8 cellular contexts compared by ENCODE assay signal in genomic region chr5:123036391-123037103, GRCh38. TPM values are rescaled to one million over a fixed set of nuclear protein-coding genes. Genes with fewer than 3 reads are reported as not detected.
DNase-seq lines count a peak whose midpoint lies in the region; ATAC-seq, FAIRE-seq and TF ChIP-seq lines count a peak whose summit lies in the region.

TSS of gene PPIC (minus strand) at chr5:123036725. CDS start at chr5:123036625, 100 bp downstream.

- intact Hi-C loops in activated CD8-positive, alpha-beta T cell treated with anti-CD3 and anti-CD28 coated beads for 36 hours (cut with micrococcal nuclease), result no loop called here

- FAIRE-seq in urothelium cell line (lab: Jason Lieb, UNC), result no peak

- peaks cover 60% of the 10 kb centered on the region for H3K27me3 Mint-ChIP-seq in activated T-cell treated with anti-CD3 and anti-CD28 coated beads, Interleukin-2, amount 50 U/mL, for 4 hours (ENCODE audit: low read depth)
- H3K27me3 Mint-ChIP-seq in GM23338 (ENCODE audit: insufficient read depth, low read depth, poor library complexity), result peaks cover 42% of the 10 kb centered on the region
- peaks cover 47% of the 10 kb centered on the region for H3K27me3 Mint-ChIP-seq in activated CD8-positive, alpha-beta T cell treated with anti-CD3 and anti-CD28 coated beads for 36 hours

- CTCF ChIA-PET in activated CD8-positive, alpha-beta T cell treated with anti-CD3 and anti-CD28 coated beads for 36 hours (lab: Charles Lee), result no interaction called here

- POLR2A ChIA-PET in activated CD8-positive, alpha-beta T cell treated with anti-CD3 and anti-CD28 coated beads for 36 hours (lab: Charles Lee), result no interaction called here

- H3K27me3 ChIP-seq in GM23338 (ENCODE audit: insufficient read depth) (peaks cover 50% of the 10 kb centered on the region), muscle layer of duodenum (ENCODE audit: low read depth, low read length) (no peaks in the 10 kb centered on the region)

- no peaks in the 10 kb centered on the region for H3K79me2 ChIP-seq in GM23338 (replicated peaks; ENCODE audit: insufficient read depth)

- no peaks in the 10 kb centered on the region; the same call in 1 of the 2 replicates for H4K20me1 ChIP-seq in GM23338 (replicated peaks; ENCODE audit: insufficient read depth)

- no peaks in the 10 kb centered on the region for H3K9me3 Mint-ChIP-seq in activated T-cell treated with anti-CD3 and anti-CD28 coated beads, Interleukin-2, amount 50 U/mL, for 4 hours
- no peaks in the 10 kb centered on the region for H3K9me3 Mint-ChIP-seq in GM23338
- H3K9me3 Mint-ChIP-seq in activated CD8-positive, alpha-beta T cell treated with anti-CD3 and anti-CD28 coated beads for 36 hours, result no peaks in the 10 kb centered on the region

- H3K27ac Mint-ChIP-seq in GM23338, result no peak within 1 kb of the TSS
- H3K27ac Mint-ChIP-seq in activated CD8-positive, alpha-beta T cell treated with anti-CD3 and anti-CD28 coated beads for 36 hours, result no peak within 1 kb of the TSS

- H3K27ac ChIP-seq in GM23338 (ENCODE audit: low read depth) (no peak within 1 kb of the TSS), muscle layer of duodenum (ENCODE audit: low read length) (peak within 1 kb of the TSS; percentile 88)

- H3K9me3 ChIP-seq in muscle layer of duodenum (ENCODE audit: control insufficient read depth in 1 of 2, low read length in 2 of 2), result no peaks in the 10 kb centered on the region

- no peak for DNase-seq in activated T-cell treated with anti-CD3 and anti-CD28 coated beads, Interleukin-2, amount 50 U/mL, for 4 hours
- DNase-seq in activated T-cell treated with anti-CD3 and anti-CD28 coated beads, Interleukin-2, amount 50 U/mL, for 1 hour, result no peak
- DNase-seq in GM23338 (ENCODE audit: low spot score) (peak; percentile 85), NCI-H1048 (lab: John Stamatoyannopoulos, UW) (peak; percentile 27), fibroblast of peridontal ligament (ENCODE audit: extremely low read depth) (peak; percentile 67), urothelium cell line (ENCODE audit: low spot score) (peak; percentile 93)
- DNase-seq in activated CD8-positive, alpha-beta T cell treated with anti-CD3 and anti-CD28 coated beads for 36 hours, result peak; percentile 11

- H2AFZ ChIP-seq in GM23338, result peak within 1 kb of the TSS; percentile 92

- H3K36me3 Mint-ChIP-seq in activated T-cell treated with anti-CD3 and anti-CD28 coated beads, Interleukin-2, amount 50 U/mL, for 4 hours (ENCODE audit: insufficient read depth), result no peaks in the 10 kb centered on the region
- H3K36me3 Mint-ChIP-seq in GM23338 (ENCODE audit: low read depth), result no peaks in the 10 kb centered on the region; the same call in 2 of the 3 replicates
- H3K36me3 Mint-ChIP-seq in activated CD8-positive, alpha-beta T cell treated with anti-CD3 and anti-CD28 coated beads for 36 hours (ENCODE audit: low read depth), result no peaks in the 10 kb centered on the region

- peak; percentile 39 to 52 for ATAC-seq in activated T-cell treated with anti-CD3 and anti-CD28 coated beads, Interleukin-2, amount 50 U/mL, for 4 hours
- ATAC-seq in GM23338, result peak; percentile 78
- peak; percentile 49 for ATAC-seq in activated CD8-positive, alpha-beta T cell treated with anti-CD3 and anti-CD28 coated beads for 36 hours

- H3K9me2 ChIP-seq in GM23338 (ENCODE audit: insufficient read depth), result no peaks in the 10 kb centered on the region

- peaks cover 12% of the 10 kb centered on the region for H3K4me1 Mint-ChIP-seq in activated T-cell treated with anti-CD3 and anti-CD28 coated beads, Interleukin-2, amount 50 U/mL, for 4 hours (ENCODE audit: low read depth)
- H3K4me1 Mint-ChIP-seq in GM23338, result peaks cover 22% of the 10 kb centered on the region
- peaks cover 9% of the 10 kb centered on the region for H3K4me1 Mint-ChIP-seq in activated CD8-positive, alpha-beta T cell treated with anti-CD3 and anti-CD28 coated beads for 36 hours (ENCODE audit: low read depth)

- H3F3A ChIP-seq in GM23338 (replicated peaks; ENCODE audit: low read depth), result no peaks in the 10 kb centered on the region

- H3K4me2 ChIP-seq in GM23338, result peak within 1 kb of the TSS; percentile 97

- no peak for TF ChIP-seq CTCF in GM23338 (conservative IDR thresholded peaks at IDR 0.05; ENCODE audit: low read depth in 2 of 2)
- TF ChIP-seq CTCF in activated CD8-positive, alpha-beta T cell treated with anti-CD3 and anti-CD28 coated beads for 36 hours (IDR thresholded peaks at IDR 0.05), result no peak

- H3K36me3 ChIP-seq in GM23338 (ENCODE audit: insufficient read depth) (no peaks in the 10 kb centered on the region), muscle layer of duodenum (ENCODE audit: control insufficient read depth in 1 of 2, insufficient read depth in 2 of 2, low read length in 2 of 2) (no peaks in the 10 kb centered on the region)

- H3K4me3 ChIP-seq in GM23338 (peak within 1 kb of the TSS; percentile 85), muscle layer of duodenum (ENCODE audit: low read depth in 1 of 2, low read length in 2 of 2) (peak within 1 kb of the TSS; percentile 78 to 89)

- peak within 1 kb of the TSS; percentile 37 for H3K4me3 Mint-ChIP-seq in activated T-cell treated with anti-CD3 and anti-CD28 coated beads, Interleukin-2, amount 50 U/mL, for 4 hours
- peak within 1 kb of the TSS; percentile 84 for H3K4me3 Mint-ChIP-seq in GM23338
- H3K4me3 Mint-ChIP-seq in activated CD8-positive, alpha-beta T cell treated with anti-CD3 and anti-CD28 coated beads for 36 hours, result peak within 1 kb of the TSS; percentile 53

- peaks cover 19% of the 10 kb centered on the region for H3K4me1 ChIP-seq in GM23338 (ENCODE audit: insufficient read depth)
- peaks cover 6 to 7% of the 10 kb centered on the region in 2 donors for H3K4me1 ChIP-seq in muscle layer of duodenum (ENCODE audit: control insufficient read depth in 1 of 2, insufficient read depth in 2 of 2, low read length in 2 of 2)

TF ChIP-seq in GM23338, 12 proteins besides CTCF, POLR2A, EP300 and RAD21 (continues in another document):
- TF ChIP-seq CREB1 (CRISPR knock-in tag; IDR thresholded peaks at IDR 0.05; ENCODE audit: low read depth) (no peak), ZNF114 (CRISPR knock-in tag; IDR thresholded peaks at IDR 0.05) (no peak), NANOG (IDR thresholded peaks at IDR 0.05; ENCODE audit: borderline replicate concordance) (no peak), STAT1 (IDR thresholded peaks at IDR 0.05; ENCODE audit: unreplicated experiment) (no peak), JUNB (IDR thresholded peaks at IDR 0.05; ENCODE audit: unreplicated experiment) (no peak), EZH2 (IDR thresholded peaks at IDR 0.05; ENCODE audit: low read depth, unreplicated experiment) (no peak), POLR2AphosphoS5 (IDR thresholded peaks at IDR 0.05; ENCODE audit: low read depth) (peak; percentile 46)

RNA-seq across cellular contexts. Expression of gene PPIC, which starts in this region (rescaled TPM):
- under 1 TPM in 1 of 3 donors, not detected in 2; 0.18 TPM for total RNA-seq in activated T-cell treated with anti-CD3 and anti-CD28 coated beads, Interleukin-2, amount 50 U/mL, for 4 hours
- 13.9 and 21.3 TPM in 2 replicates for total RNA-seq in GM23338 (2014; rRNA removed; shearing (Covaris generic))
- 19.9 and 21.0 TPM in 2 replicates for polyA plus RNA-seq in GM23338 (2016; fragmentation: Nextera tagmentation; extraction: Ambion mirVana)
- total RNA-seq in activated CD8-positive, alpha-beta T cell treated with anti-CD3 and anti-CD28 coated beads for 36 hours, result not detected

Comparison
In these comparisons a context has a peak if more than half of its experiments do, and no peak if none do; other contexts are left out.
1. RNA of gene PPIC (total RNA-seq): 13.9 to 21.3 TPM in GM23338; 0.18 TPM in activated T-cell treated with anti-CD3 and anti-CD28 coated beads, Interleukin-2, amount 50 U/mL, for 4 hours and not detected in activated CD8-positive, alpha-beta T cell treated with anti-CD3 and anti-CD28 coated beads for 36 hours; every median in the first group is over 10 times any median in the second.
2. Peak in ATAC-seq in activated T-cell treated with anti-CD3 and anti-CD28 coated beads, Interleukin-2, amount 50 U/mL, for 4 hours; RNA of the gene not detected or under 1 TPM.
3. Peak in DNase-seq and ATAC-seq in activated CD8-positive, alpha-beta T cell treated with anti-CD3 and anti-CD28 coated beads for 36 hours; RNA of the gene not detected or under 1 TPM.
4. DNase-seq: peak in GM23338 (single experiment), NCI-H1048 (single experiment), fibroblast of peridontal ligament (single experiment) and urothelium cell line (single experiment); none in activated T-cell treated with anti-CD3 and anti-CD28 coated beads, Interleukin-2, amount 50 U/mL, for 4 hours (single experiment) and activated T-cell treated with anti-CD3 and anti-CD28 coated beads, Interleukin-2, amount 50 U/mL, for 1 hour (single experiment).
5. Peak in every context shown above with its lines, with median percentiles within 50 percentile points of each other: ATAC-seq and H3K4me3 Mint-ChIP-seq.